19 cellular contexts compared by ENCODE assay signal in genomic region chr4:122908223-122908622, GRCh38. TPM values are rescaled to one million over a fixed set of nuclear protein-coding genes. Genes with fewer than 3 reads are reported as not detected.
DNase-seq lines count a peak whose midpoint lies in the region; ATAC-seq, FAIRE-seq and TF ChIP-seq lines count a peak whose summit lies in the region.
"Had no signal": no experiment of that assay in that cellular context is flagged by ENCODE, and none has a peak within 500 bp of the region (broad histone marks: within the 10 kb centered on the region; RNA-seq: fewer than 3 reads in every experiment).

No MANE protein-coding gene starts in this region.

- no peaks in the 10 kb centered on the region for H3K27me3 ChIP-seq in GM23338 (ENCODE audit: insufficient read depth)
- H3K27me3 ChIP-seq in PC-3 (ENCODE audit: low read length): no peaks in the 10 kb centered on the region

- no TSS peak for BruUV-seq in PC-3 (replicated peaks; lab: Mats Ljungman, UMichigan)

- intact Hi-C loops in PC-3 (cut with micrococcal nuclease): no loop called here
- intact Hi-C loops in cardiac septum (cut with DNase I): no loop called here

- no peaks in the 10 kb centered on the region for H3K9me3 ChIP-seq in A549
- H3K9me3 ChIP-seq in PC-3 (ENCODE audit: low read length): no peaks in the 10 kb centered on the region

- H3K79me2 ChIP-seq in GM23338 (replicated peaks; ENCODE audit: insufficient read depth) (no peaks in the 10 kb centered on the region), PC-3 (ENCODE audit: low read length) (no peaks in the 10 kb centered on the region)

- in situ Hi-C loops in G401 (cut with HindIII; ENCODE audit: low sequenced_read_pairs): no loop called here

- no peak for TF ChIP-seq EP300 in A549 (IDR thresholded peaks at IDR 0.05)

- TF ChIP-seq CTCF in A549 (IDR thresholded peaks at IDR 0.05): no peak
- no peak for TF ChIP-seq CTCF in GM23338 (conservative IDR thresholded peaks at IDR 0.05; ENCODE audit: low read depth in 2 of 2)
- no peak for TF ChIP-seq CTCF in PC-3 (conservative IDR thresholded peaks at IDR 0.05; ENCODE audit: low read depth, low read length)
- no peak for TF ChIP-seq CTCF in coronary artery (IDR thresholded peaks at IDR 0.05)

- no peak overlapping the region for H3K4me3 ChIP-seq in A549
- no peak overlapping the region for H3K4me3 ChIP-seq in GM23338
- no peak overlapping the region for H3K4me3 ChIP-seq in PC-3 (ENCODE audit: low read length)
- no peak overlapping the region for H3K4me3 ChIP-seq in coronary artery

- no peaks in the 10 kb centered on the region for H3K9me2 ChIP-seq in GM23338 (ENCODE audit: insufficient read depth)
- H3K9me2 ChIP-seq in PC-3 (replicated peaks; ENCODE audit: low read length): no peaks in the 10 kb centered on the region

- H3K36me3 ChIP-seq in GM23338 (ENCODE audit: insufficient read depth) (no peaks in the 10 kb centered on the region), PC-3 (ENCODE audit: low read depth, low read length) (no peaks in the 10 kb centered on the region; the same call in 1 of the 2 replicates)

- TF ChIP-seq POLR2A in A549 (IDR thresholded peaks at IDR 0.05; ENCODE audit: low read length): no peak

- peak overlapping the region; percentile 9 to 39; a peak in 2 of 6 replicates for H3K27ac ChIP-seq in A549
- H3K27ac ChIP-seq in GM23338 (ENCODE audit: low read depth): no peak overlapping the region
- no peak overlapping the region for H3K27ac ChIP-seq in PC-3 (ENCODE audit: low read length)
- H3K27ac ChIP-seq in coronary artery: no peak overlapping the region

- DNase-seq in A549 (ENCODE audit: low read depth in 1 of 2, low spot score in 1 of 2): no peak
- DNase-seq in GM23338 (ENCODE audit: low spot score): no peak
- DNase-seq in PC-3: no peak
- DNase-seq in coronary artery (ENCODE audit: low spot score): no peak
- DNase-seq in G401 (ENCODE audit: low spot score): no peak
- no peak for DNase-seq in cardiac septum (ENCODE audit: low spot score)
- DNase-seq: 8988T; C1 segment of cervical spinal cord; Calu3; CD4-positive, alpha-beta memory T cell; COR-L47; DMS53; DMS79 treated with DMSO at 0.1 percent for 48 hours; H7; HCEC 1CT had no signal

- H3K9me3 Mint-ChIP-seq in GM23338: no peaks in the 10 kb centered on the region
- H3K9me3 Mint-ChIP-seq: CD4-positive, alpha-beta memory T cell had no signal

- H4K20me1 ChIP-seq in GM23338 (replicated peaks; ENCODE audit: insufficient read depth): no peaks in the 10 kb centered on the region
- H4K20me1 ChIP-seq in PC-3 (ENCODE audit: low read length): no peaks in the 10 kb centered on the region

- CTCF ChIA-PET in A549 (lab: Yijun Ruan, JAX): no interaction called here
- CTCF ChIA-PET in PC-3 (lab: Charles Lee): no interaction called here

- ATAC-seq in A549: no peak
- ATAC-seq in GM23338: no peak
- ATAC-seq in PC-3: peak; percentile 45; the same call in 1 of the 2 replicates

- peaks cover 21% of the 10 kb centered on the region; the same call in 2 of the 3 replicates for H3K4me1 Mint-ChIP-seq in GM23338

- peaks cover 8% of the 10 kb centered on the region for H3K27me3 Mint-ChIP-seq in GM23338 (ENCODE audit: insufficient read depth, low read depth, poor library complexity)
- H3K27me3 Mint-ChIP-seq: CD4-positive, alpha-beta memory T cell had no signal

- H3K4me1 ChIP-seq in A549 (peaks cover 54% of the 10 kb centered on the region), GM23338 (ENCODE audit: insufficient read depth) (peaks cover 14% of the 10 kb centered on the region), PC-3 (ENCODE audit: insufficient read depth, low read length) (peaks cover 8% of the 10 kb centered on the region)

- peaks cover 4% of the 10 kb centered on the region; the same call in 1 of the 3 replicates for H3K36me3 Mint-ChIP-seq in GM23338 (ENCODE audit: low read depth)

- H3K4me2 ChIP-seq in A549 (no peak overlapping the region), GM23338 (no peak overlapping the region), PC-3 (ENCODE audit: low read length) (no peak overlapping the region)

- no peak overlapping the region for H3K4me3 Mint-ChIP-seq in GM23338
- H3K4me3 Mint-ChIP-seq: CD4-positive, alpha-beta memory T cell had no signal

- 96% methylated on average over 1 of the region's 1 CpG for WGBS in A549 (ENCODE audit: missing lambda C conversion rate)

- H3K9ac ChIP-seq in PC-3 (ENCODE audit: low read length): no peak overlapping the region

- POLR2A ChIA-PET in A549 (lab: Yijun Ruan, JAX): no interaction called here
- POLR2A ChIA-PET in PC-3 (lab: Charles Lee; ENCODE audit: unreplicated experiment): no interaction called here

- TF ChIP-seq RAD21 in A549 (conservative IDR thresholded peaks at IDR 0.05 in 1 of 2, IDR thresholded peaks at IDR 0.05 in 1 of 2): no peak

- H2AFZ ChIP-seq in GM23338: no peak overlapping the region
- H2AFZ ChIP-seq in PC-3 (ENCODE audit: low read length): no peak overlapping the region

- H3K27ac Mint-ChIP-seq in GM23338: 0 out of 2 replicates have a peak overlapping the region, but pooled peaks have one; percentile 23
- H3K27ac Mint-ChIP-seq: CD4-positive, alpha-beta memory T cell had no signal

- H3F3A ChIP-seq in GM23338 (replicated peaks; ENCODE audit: low read depth) (no peaks in the 10 kb centered on the region; the same call in 1 of the 2 replicates), PC-3 (ENCODE audit: low read length, unreplicated experiment) (no peaks in the 10 kb centered on the region)

- FAIRE-seq in A549 (lab: Jason Lieb, UNC): no peak
- FAIRE-seq: G401.6, GM12892, GM19239, H1 had no signal

TF ChIP-seq in A549, 52 proteins besides CTCF, POLR2A, EP300 and RAD21 (continues in another document):
- no peak for TF ChIP-seq GATA3 (IDR thresholded peaks at IDR 0.05; ENCODE audit: borderline replicate concordance)
- no peak for TF ChIP-seq NR3C1 (IDR thresholded peaks at IDR 0.05)
- no peak for TF ChIP-seq HOXB5 (CRISPR knock-in tag; IDR thresholded peaks at IDR 0.05)
- TF ChIP-seq HOXB13 (CRISPR knock-in tag; IDR thresholded peaks at IDR 0.05; ENCODE audit: low read depth): no peak
- no peak for TF ChIP-seq HES2 (IDR thresholded peaks at IDR 0.05)
- TF ChIP-seq HMGXB4 (CRISPR knock-in tag; IDR thresholded peaks at IDR 0.05; ENCODE audit: borderline replicate concordance): no peak

TF ChIP-seq in GM23338, 12 proteins besides CTCF, POLR2A, EP300 and RAD21 (continues in another document):
- TF ChIP-seq JUNB (IDR thresholded peaks at IDR 0.05; ENCODE audit: unreplicated experiment): no peak
- no peak for TF ChIP-seq ETS1 (IDR thresholded peaks at IDR 0.05)
- no peak for TF ChIP-seq REST (IDR thresholded peaks at IDR 0.05; ENCODE audit: unreplicated experiment)
- TF ChIP-seq POLR2AphosphoS5 (IDR thresholded peaks at IDR 0.05; ENCODE audit: low read depth): no peak
- no peak for TF ChIP-seq EZH2phosphoT487 (IDR thresholded peaks at IDR 0.05; ENCODE audit: unreplicated experiment)

RNA-seq across cellular contexts. Expression of gene NUDT6, which starts 14.2 kb away (rescaled TPM):
- polyA plus RNA-seq in A549 (2011; rRNA removed): 10.2 and 12.7 TPM in 2 replicates
- polyA plus RNA-seq in A549 (2012; cell fraction: cytosol; rRNA removed): 5.2 and 6.0 TPM in 2 replicates
- 4.3 and 4.7 TPM in 2 replicates for polyA plus RNA-seq in A549 (2012; cell fraction: nucleus; rRNA removed)
- 8.7 to 10.4 TPM (median 9.9 TPM) in 3 replicates for polyA plus RNA-seq in A549 (2017; fragmentation: RNase III; extraction: RNeasy Plus Mini Kit Qiagen cat#74134 plus additional on column Dnase treatment)
- 3.3 and 4.1 TPM in 2 replicates for polyA minus RNA-seq in A549 (2011; rRNA and poly(A)+ RNA removed)
- 4.4 and 4.9 TPM in 2 replicates for total RNA-seq in GM23338 (2014; rRNA removed; shearing (Covaris generic))
- polyA plus RNA-seq in GM23338 (2016; fragmentation: Nextera tagmentation; extraction: Ambion mirVana): 9.1 TPM in 2 replicates
- 6.9 and 7.5 TPM in 2 replicates for total RNA-seq in PC-3 (2014; rRNA removed)
- 14.3 and 15.0 TPM in 2 replicates for total RNA-seq in G401 (2014; rRNA removed; shearing (Covaris generic))
- total RNA-seq in cardiac septum: 9.4 TPM

Comparison
In these comparisons a context has a peak if more than half of its experiments do, and no peak if none do; other contexts are left out.
1. H3K27ac ChIP-seq: peak in A549 (2 of 2); none in GM23338 (single experiment), PC-3 (single experiment) and coronary artery (0 of 2).